1 cellular context compared by ENCODE assay signal in genomic region chr3:58021072-58021959, GRCh38.
TF ChIP-seq lines count a peak whose summit lies in the region.

No MANE protein-coding gene starts in this region.

TF ChIP-seq in WTC11, 78 proteins besides CTCF, POLR2A, EP300 and RAD21 (continued from another document):
- TF ChIP-seq USF1 (CRISPR knock-in tag; IDR thresholded peaks at IDR 0.05) (no peak), JUN (CRISPR knock-in tag; IDR thresholded peaks at IDR 0.05) (no peak), ZNF138 (CRISPR knock-in tag; conservative IDR thresholded peaks at IDR 0.05) (no peak), AR (CRISPR knock-in tag; IDR thresholded peaks at IDR 0.05) (no peak), ERG (CRISPR knock-in tag; IDR thresholded peaks at IDR 0.05) (peak; percentile 43; the same call in 1 of the 2 replicates), CBFB (CRISPR knock-in tag; IDR thresholded peaks at IDR 0.05; ENCODE audit: low read depth) (no peak), NFATC4 (CRISPR knock-in tag; IDR thresholded peaks at IDR 0.05) (no peak), E2F4 (CRISPR knock-in tag; IDR thresholded peaks at IDR 0.05; ENCODE audit: borderline replicate concordance, low read depth) (no peak), MYBL2 (CRISPR knock-in tag; IDR thresholded peaks at IDR 0.05) (no peak), TEAD4 (CRISPR knock-in tag; IDR thresholded peaks at IDR 0.05) (no peak), AFF4 (CRISPR knock-in tag; IDR thresholded peaks at IDR 0.05; ENCODE audit: borderline replicate concordance) (no peak), TEAD1 (CRISPR knock-in tag; IDR thresholded peaks at IDR 0.05) (0 out of 2 replicates have a peak, but pooled peaks have one; percentile 49), ATF1 (CRISPR knock-in tag; IDR thresholded peaks at IDR 0.05) (no peak), ZNF425 (CRISPR knock-in tag; conservative IDR thresholded peaks at IDR 0.05) (no peak), FOXJ3 (CRISPR knock-in tag; IDR thresholded peaks at IDR 0.05; ENCODE audit: borderline replicate concordance) (no peak), ZNF219 (CRISPR knock-in tag; IDR thresholded peaks at IDR 0.05; ENCODE audit: borderline replicate concordance) (no peak), ZNF317 (CRISPR knock-in tag; IDR thresholded peaks at IDR 0.05; ENCODE audit: borderline replicate concordance, low read depth) (no peak), JAZF1 (CRISPR knock-in tag; IDR thresholded peaks at IDR 0.05) (no peak), ZNF416 (CRISPR knock-in tag; IDR thresholded peaks at IDR 0.05) (no peak), MXD4 (CRISPR knock-in tag; IDR thresholded peaks at IDR 0.05; ENCODE audit: borderline replicate concordance) (no peak), ZSCAN18 (CRISPR knock-in tag; IDR thresholded peaks at IDR 0.05) (peak; percentile 66; the same call in 1 of the 2 replicates), EMX1 (CRISPR knock-in tag; IDR thresholded peaks at IDR 0.05) (no peak), ZNF263 (CRISPR knock-in tag; IDR thresholded peaks at IDR 0.05; ENCODE audit: low read depth) (no peak), MAX (CRISPR knock-in tag; IDR thresholded peaks at IDR 0.05) (no peak), RORB (CRISPR knock-in tag; IDR thresholded peaks at IDR 0.05) (no peak), SOX15 (CRISPR knock-in tag; IDR thresholded peaks at IDR 0.05) (no peak), ZNF512 (CRISPR knock-in tag; IDR thresholded peaks at IDR 0.05; ENCODE audit: borderline replicate concordance) (no peak), ZBTB21 (CRISPR knock-in tag; IDR thresholded peaks at IDR 0.05; ENCODE audit: borderline replicate concordance) (no peak), NFYB (CRISPR knock-in tag; conservative IDR thresholded peaks at IDR 0.05; ENCODE audit: low read depth) (no peak), KAT7 (CRISPR knock-in tag; IDR thresholded peaks at IDR 0.05; ENCODE audit: borderline replicate concordance) (no peak), ZNF671 (CRISPR knock-in tag; IDR thresholded peaks at IDR 0.05) (no peak)
